In genomic region chr3:186025161-186025560, GRCh38 we compare ENCODE assay signal across 13 cellular contexts.
A peak's percentile ranks its signal among the peaks of the same experiment; 100 is the strongest.
DNase-seq lines count a peak whose midpoint lies in the region; ATAC-seq and TF ChIP-seq lines count a peak whose summit lies in the region.
"Had no signal": no experiment of that assay in that cellular context is flagged by ENCODE, and none has a peak within 500 bp of the region (broad histone marks: within the 10 kb centered on the region; RNA-seq: fewer than 3 reads in every experiment).

No MANE protein-coding gene starts in this region.

- no peak for TF ChIP-seq CTCF in MM.1S (IDR thresholded peaks at IDR 0.05; ENCODE audit: low read length)

- peak; percentile 92 to 97 for ATAC-seq in activated T-cell treated with anti-CD3 and anti-CD28 coated beads, Interleukin-2, amount 50 U/mL, for 4 hours
- peak; percentile 99 for ATAC-seq in stimulated activated naive CD8-positive, alpha-beta T cell treated with anti-CD3 and anti-CD28 coated beads, Interleukin-15, amount 100 ng/mL, for 72 hours
- ATAC-seq in GM19397 (IDR thresholded peaks at IDR 0.05; ENCODE audit: unreplicated experiment) (no peak), HG03565 (IDR thresholded peaks at IDR 0.05; ENCODE audit: unreplicated experiment) (no peak)
- ATAC-seq: T-helper 17 cell had no signal

- no peaks in the 10 kb centered on the region for H3K27me3 ChIP-seq in MM.1S (replicated peaks; ENCODE audit: insufficient read depth, low read length)
- H3K27me3 ChIP-seq: hepatocyte had no signal

- H4K20me1 ChIP-seq in MM.1S (ENCODE audit: insufficient read depth, low read length), result no peaks in the 10 kb centered on the region

- H3K79me2 ChIP-seq in MM.1S (ENCODE audit: low read length), result no peaks in the 10 kb centered on the region
- H3K79me2 ChIP-seq: hepatocyte had no signal

- no peak overlapping the region for H3K27ac ChIP-seq in MM.1S (ENCODE audit: low read length)
- H3K27ac ChIP-seq: hepatocyte had no signal

- H3K9me2 ChIP-seq in MM.1S (replicated peaks; ENCODE audit: insufficient read depth, low read length), result no peaks in the 10 kb centered on the region

- no peaks in the 10 kb centered on the region for H3K9me3 ChIP-seq in MM.1S (replicated peaks; ENCODE audit: insufficient read depth, low read length)

- H3K4me3 ChIP-seq in MM.1S (ENCODE audit: low read length), result no peak overlapping the region
- H3K4me3 ChIP-seq: hepatocyte had no signal

- no peak overlapping the region for H3K4me3 Mint-ChIP-seq in activated T-cell treated with anti-CD3 and anti-CD28 coated beads, Interleukin-2, amount 50 U/mL, for 4 hours
- H3K4me3 Mint-ChIP-seq in stimulated activated naive CD8-positive, alpha-beta T cell treated with anti-CD3 and anti-CD28 coated beads, Interleukin-15, amount 100 ng/mL, for 72 hours, result no peak overlapping the region
- H3K4me3 Mint-ChIP-seq: B cell, memory B cell, T-helper 17 cell had no signal

- no peak overlapping the region for H2AFZ ChIP-seq in MM.1S (ENCODE audit: low read length)
- H2AFZ ChIP-seq: hepatocyte had no signal

- no peaks in the 10 kb centered on the region for H3F3A ChIP-seq in MM.1S (ENCODE audit: insufficient read depth, low read length)

- H3K4me2 ChIP-seq in MM.1S (ENCODE audit: low read depth, low read length), result no peak overlapping the region
- H3K4me2 ChIP-seq: hepatocyte had no signal

- no peaks in the 10 kb centered on the region for H3K4me1 ChIP-seq in MM.1S (ENCODE audit: low read length)

- no peaks in the 10 kb centered on the region for H3K36me3 Mint-ChIP-seq in activated T-cell treated with anti-CD3 and anti-CD28 coated beads, Interleukin-2, amount 50 U/mL, for 4 hours (ENCODE audit: insufficient read depth)
- H3K36me3 Mint-ChIP-seq: memory B cell had no signal

- peaks cover 17% of the 10 kb centered on the region for H3K27me3 Mint-ChIP-seq in activated T-cell treated with anti-CD3 and anti-CD28 coated beads, Interleukin-2, amount 50 U/mL, for 4 hours (ENCODE audit: low read depth)
- peaks cover 42% of the 10 kb centered on the region for H3K27me3 Mint-ChIP-seq in stimulated activated naive CD8-positive, alpha-beta T cell treated with anti-CD3 and anti-CD28 coated beads, Interleukin-15, amount 100 ng/mL, for 72 hours

- no peaks in the 10 kb centered on the region for H3K9me3 Mint-ChIP-seq in activated T-cell treated with anti-CD3 and anti-CD28 coated beads, Interleukin-2, amount 50 U/mL, for 4 hours
- no peaks in the 10 kb centered on the region for H3K9me3 Mint-ChIP-seq in stimulated activated naive CD8-positive, alpha-beta T cell treated with anti-CD3 and anti-CD28 coated beads, Interleukin-15, amount 100 ng/mL, for 72 hours
- H3K9me3 Mint-ChIP-seq: memory B cell had no signal

- no peaks in the 10 kb centered on the region for H3K36me3 ChIP-seq in MM.1S (replicated peaks; ENCODE audit: insufficient read depth, low read length)

- DNase-seq in activated T-cell treated with anti-CD3 and anti-CD28 coated beads for 48 hours (ENCODE audit: low read depth) (peak; percentile 49), activated T-cell treated with anti-CD3 and anti-CD28 coated beads for 4 hours (no peak), iris pigment epithelial cell (ENCODE audit: low read depth) (peak; percentile 43), MM.1S (no peak)
- no peak for DNase-seq in activated T-cell treated with anti-CD3 and anti-CD28 coated beads, Interleukin-2, amount 50 U/mL, for 4 hours
- DNase-seq in stimulated activated naive CD8-positive, alpha-beta T cell treated with anti-CD3 and anti-CD28 coated beads, Interleukin-15, amount 100 ng/mL, for 72 hours, result peak; percentile 21 to 81
- DNase-seq: NCI-H1417 treated with DMSO at 0.1 percent for 48 hours, T-helper 17 cell had no signal

- H3K9ac ChIP-seq in MM.1S (ENCODE audit: low read length), result no peak overlapping the region

- no peaks in the 10 kb centered on the region for H3K4me1 Mint-ChIP-seq in activated T-cell treated with anti-CD3 and anti-CD28 coated beads, Interleukin-2, amount 50 U/mL, for 4 hours (ENCODE audit: low read depth)
- peaks cover 20% of the 10 kb centered on the region for H3K4me1 Mint-ChIP-seq in stimulated activated naive CD8-positive, alpha-beta T cell treated with anti-CD3 and anti-CD28 coated beads, Interleukin-15, amount 100 ng/mL, for 72 hours
- H3K4me1 Mint-ChIP-seq: B cell had no signal

- H3K27ac Mint-ChIP-seq in stimulated activated naive CD8-positive, alpha-beta T cell treated with anti-CD3 and anti-CD28 coated beads, Interleukin-15, amount 100 ng/mL, for 72 hours, result no peak overlapping the region
- H3K27ac Mint-ChIP-seq: B cell, memory B cell, T-helper 17 cell had no signal

Comparison
In these comparisons a context has a peak if more than half of its experiments do, and no peak if none do; other contexts are left out.
1. DNase-seq: peak in activated T-cell treated with anti-CD3 and anti-CD28 coated beads for 48 hours (single experiment), iris pigment epithelial cell (single experiment) and stimulated activated naive CD8-positive, alpha-beta T cell treated with anti-CD3 and anti-CD28 coated beads, Interleukin-15, amount 100 ng/mL, for 72 hours (2 of 2); none in activated T-cell treated with anti-CD3 and anti-CD28 coated beads for 4 hours (single experiment), activated T-cell treated with anti-CD3 and anti-CD28 coated beads, Interleukin-2, amount 50 U/mL, for 4 hours (single experiment) and MM.1S (single experiment).
2. ATAC-seq: peak in activated T-cell treated with anti-CD3 and anti-CD28 coated beads, Interleukin-2, amount 50 U/mL, for 4 hours (2 of 2) and stimulated activated naive CD8-positive, alpha-beta T cell treated with anti-CD3 and anti-CD28 coated beads, Interleukin-15, amount 100 ng/mL, for 72 hours (single experiment); none in GM19397 (single experiment) and HG03565 (single experiment).